10 cellular contexts compared by ENCODE assay signal in genomic region chr12:124497039-124497438, GRCh38.
DNase-seq lines count a peak whose midpoint lies in the region; ATAC-seq and TF ChIP-seq lines count a peak whose summit lies in the region.
"Had no signal": no experiment of that assay in that cellular context is flagged by ENCODE, and none has a peak within 500 bp of the region (broad histone marks: within the 10 kb centered on the region; RNA-seq: fewer than 3 reads in every experiment).

No MANE protein-coding gene starts in this region.

- H3K27me3 Mint-ChIP-seq in memory B cell (no peaks in the 10 kb centered on the region), natural killer cell (ENCODE audit: low read depth in 2 of 2) (no peaks in the 10 kb centered on the region)
- H3K27me3 Mint-ChIP-seq: activated CD4-positive, alpha-beta T cell treated with anti-CD3 and anti-CD28 coated beads, Interleukin-2, amount 10 ng/mL, durations not matched to agents 24 days and 14 days had no signal

- H3K4me3 ChIP-seq in dorsolateral prefrontal cortex (no peak overlapping the region), transverse colon (no peak overlapping the region)

- no peak for TF ChIP-seq EP300 in transverse colon (IDR thresholded peaks at IDR 0.05; ENCODE audit: low read depth)

- DNase-seq in LHCN-M2 (ENCODE audit: low read depth), result peak; percentile 51
- no peak for DNase-seq in dorsolateral prefrontal cortex
- DNase-seq in memory B cell (ENCODE audit: low spot score in 2 of 2), result no peak
- DNase-seq in transverse colon, result no peak
- DNase-seq in natural killer cell, result no peak
- DNase-seq in left lobe of liver (ENCODE audit: low spot score), result no peak
- DNase-seq in effector CD4-positive, alpha-beta T cell, result no peak
- DNase-seq: activated CD4-positive, alpha-beta T cell treated with anti-CD3 and anti-CD28 coated beads, Interleukin-2, amount 10 ng/mL, durations not matched to agents 24 days and 14 days; activated naive CD4-positive, alpha-beta T cell treated with anti-CD3 and anti-CD28 coated beads, Interleukin-2, amount 50 U/mL, for 16 hours; NCI-H524 treated with DMSO at 0.1 percent for 48 hours had no signal

- in situ Hi-C loops in transverse colon (cut with MboI; ENCODE audit: low pct_ligation_motif_present in 1 of 4, low pct_unique_long_range_greater_than_20kb in 1 of 4, low sequenced_read_pairs in 3 of 4), result no loop called here

- TF ChIP-seq POLR2A in transverse colon (IDR thresholded peaks at IDR 0.05), result no peak

- 86% methylated on average over 13 of the region's 13 CpGs; no CpG with 5 or more reads in 1 of the 2 donors for WGBS in transverse colon (ENCODE audit: low coverage in 1 of 2), 2 donors

- intact Hi-C loops in dorsolateral prefrontal cortex (cut with DNase I) (loop anchor here in 1 of 2 donors (5.0 kb wide), 1 partner anchor 35 kb away; no protein-coding TSS in a partner anchor), transverse colon (cut with DNase I; ENCODE audit: low total_unique reads) (no loop called here), natural killer cell (cut with micrococcal nuclease) (no loop called here)

- H3K27me3 ChIP-seq in dorsolateral prefrontal cortex, result no peaks in the 10 kb centered on the region
- no peaks in the 10 kb centered on the region for H3K27me3 ChIP-seq in transverse colon

- H3K9me3 Mint-ChIP-seq in memory B cell (no peaks in the 10 kb centered on the region), natural killer cell (no peaks in the 10 kb centered on the region)
- H3K9me3 Mint-ChIP-seq: activated CD4-positive, alpha-beta T cell treated with anti-CD3 and anti-CD28 coated beads, Interleukin-2, amount 10 ng/mL, durations not matched to agents 24 days and 14 days had no signal

- no peak overlapping the region for H3K4me3 Mint-ChIP-seq in memory B cell
- H3K4me3 Mint-ChIP-seq in natural killer cell, result no peak overlapping the region
- H3K4me3 Mint-ChIP-seq: activated CD4-positive, alpha-beta T cell treated with anti-CD3 and anti-CD28 coated beads, Interleukin-2, amount 10 ng/mL, durations not matched to agents 24 days and 14 days had no signal

- no peak for TF ChIP-seq CTCF in dorsolateral prefrontal cortex (IDR thresholded peaks at IDR 0.05 in 54 of 56, conservative IDR thresholded peaks at IDR 0.05 in 2 of 56; ENCODE audit: low read depth in 1 of 56, partially characterized antibody in 56 of 56)
- no peak for TF ChIP-seq CTCF in transverse colon (IDR thresholded peaks at IDR 0.05)
- TF ChIP-seq CTCF in natural killer cell (IDR thresholded peaks at IDR 0.05), result no peak

- H3K4me1 Mint-ChIP-seq in memory B cell (peaks cover 57% of the 10 kb centered on the region), natural killer cell (peaks cover 29 to 58% of the 10 kb centered on the region in 2 donors)

- ATAC-seq in memory B cell (ENCODE audit: low read depth) (no peak), natural killer cell (no peak), left lobe of liver (no peak)

- no peaks in the 10 kb centered on the region for H3K36me3 ChIP-seq in transverse colon

- H3K27ac ChIP-seq in dorsolateral prefrontal cortex (peak overlapping the region in 55 of 59 donors; percentile 8 to 92 (median 81)), transverse colon (peak overlapping the region; percentile 27 to 71 (median 58))

- no peaks in the 10 kb centered on the region for H3K9me3 ChIP-seq in transverse colon

- H3K36me3 Mint-ChIP-seq in memory B cell (peaks cover 4% of the 10 kb centered on the region), natural killer cell (no peaks in the 10 kb centered on the region)

- peak overlapping the region; percentile 43 for H3K27ac Mint-ChIP-seq in memory B cell
- no peak overlapping the region for H3K27ac Mint-ChIP-seq in natural killer cell
- H3K27ac Mint-ChIP-seq: activated CD4-positive, alpha-beta T cell treated with anti-CD3 and anti-CD28 coated beads, Interleukin-2, amount 10 ng/mL, durations not matched to agents 24 days and 14 days had no signal

- H3K4me1 ChIP-seq in transverse colon, result peaks cover 33 to 48% (median 42%) of the 10 kb centered on the region in 4 donors
